In genomic region chr6:43687437-43688347, GRCh38 we compare ENCODE assay signal across 8 cellular contexts. TPM values are rescaled to one million over a fixed set of nuclear protein-coding genes. Genes with fewer than 3 reads are reported as not detected.
DNase-seq lines count a peak whose midpoint lies in the region; ATAC-seq and TF ChIP-seq lines count a peak whose summit lies in the region.

MRPS18A (minus strand) TSS chr6:43687791; CDS start chr6:43687779, 12 bp downstream.

- peaks cover 42% of the 10 kb centered on the region for H3K4me1 ChIP-seq in OCI-LY1 (ENCODE audit: insufficient read depth, low read length, severe bottlenecking)
- peaks cover 32% of the 10 kb centered on the region for H3K4me1 ChIP-seq in mononuclear cell (ENCODE audit: insufficient read depth, low read length)

- H3K4me2 ChIP-seq in OCI-LY1 (ENCODE audit: low read length) = peak within 1 kb of the TSS; percentile 93

- peaks cover 2% of the 10 kb centered on the region; the same call in 1 of the 2 replicates for H3K36me3 ChIP-seq in OCI-LY1 (ENCODE audit: insufficient read depth, low read length)

- peak within 1 kb of the TSS; percentile 94 for H3K9ac ChIP-seq in OCI-LY1 (ENCODE audit: low read length)

- peak within 1 kb of the TSS; percentile 17 for H3K27ac ChIP-seq in OCI-LY1 (ENCODE audit: low read depth, low read length, poor library complexity, severe bottlenecking)

- DNase-seq in COR-L47 (lab: John Stamatoyannopoulos, UW) = peak; percentile 64
- DNase-seq in HS-5 (ENCODE audit: low read depth) = peak; percentile 41
- DNase-seq in activated CD8-positive, alpha-beta memory T cell treated with anti-CD3 and anti-CD28 coated beads, Interleukin-2, amount 50 U/mL, for 48 hours = peak; percentile 90
- DNase-seq in epidermal melanocyte (ENCODE audit: insufficient read length, low spot score) = peak; percentile 85
- peak; percentile 32 to 60 for DNase-seq in stimulated activated CD8-positive, alpha-beta memory T cell treated with anti-CD3 and anti-CD28 coated beads, Interleukin-4, amount 100 ng/mL, for 1 hour (ENCODE audit: low read depth in 2 of 2, low spot score in 1 of 2)

- peaks cover 42% of the 10 kb centered on the region for H3K79me2 ChIP-seq in OCI-LY1 (ENCODE audit: insufficient read depth, low read length)

- no peaks in the 10 kb centered on the region for H3K9me2 ChIP-seq in OCI-LY1 (ENCODE audit: low read depth, low read length)

- peak; percentile 19 for ATAC-seq in GM19468 (IDR thresholded peaks at IDR 0.05; ENCODE audit: extremely low read depth, unreplicated experiment)

- no peak for TF ChIP-seq CTCF in OCI-LY1 (IDR thresholded peaks at IDR 0.05; ENCODE audit: low read length)

- no peaks in the 10 kb centered on the region for H4K20me1 ChIP-seq in OCI-LY1 (ENCODE audit: insufficient read depth, low read length)

- H2AFZ ChIP-seq in OCI-LY1 (ENCODE audit: low read length) = peak within 1 kb of the TSS; percentile 93

- H3K27me3 ChIP-seq in OCI-LY1 (ENCODE audit: insufficient read depth, low read length) (no peaks in the 10 kb centered on the region), mononuclear cell (ENCODE audit: insufficient read depth, low read length) (no peaks in the 10 kb centered on the region)

- H3F3A ChIP-seq in OCI-LY1 (ENCODE audit: insufficient read depth, low read length) = no peaks in the 10 kb centered on the region

- H3K9me3 ChIP-seq in OCI-LY1 (ENCODE audit: low read length) (no peaks in the 10 kb centered on the region), mononuclear cell (ENCODE audit: low read depth, low read length) (no peaks in the 10 kb centered on the region)

- peak within 1 kb of the TSS; percentile 97 for H3K4me3 ChIP-seq in OCI-LY1 (ENCODE audit: low read depth, low read length, poor library complexity, severe bottlenecking)
- peak within 1 kb of the TSS; percentile 92 for H3K4me3 ChIP-seq in mononuclear cell (ENCODE audit: low read length)

RNA-seq across cellular contexts. Expression of gene MRPS18A, which starts in this region (rescaled TPM):
- total RNA-seq in mononuclear cell = 29.5 TPM

Comparison
In these comparisons a context has a peak if more than half of its experiments do, and no peak if none do; other contexts are left out.
1. Peak in every context shown above with its lines: DNase-seq, ATAC-seq, H3K4me3 ChIP-seq and H3K27ac ChIP-seq.